1 cellular context compared by ENCODE assay signal in the genomic region with DNA sequence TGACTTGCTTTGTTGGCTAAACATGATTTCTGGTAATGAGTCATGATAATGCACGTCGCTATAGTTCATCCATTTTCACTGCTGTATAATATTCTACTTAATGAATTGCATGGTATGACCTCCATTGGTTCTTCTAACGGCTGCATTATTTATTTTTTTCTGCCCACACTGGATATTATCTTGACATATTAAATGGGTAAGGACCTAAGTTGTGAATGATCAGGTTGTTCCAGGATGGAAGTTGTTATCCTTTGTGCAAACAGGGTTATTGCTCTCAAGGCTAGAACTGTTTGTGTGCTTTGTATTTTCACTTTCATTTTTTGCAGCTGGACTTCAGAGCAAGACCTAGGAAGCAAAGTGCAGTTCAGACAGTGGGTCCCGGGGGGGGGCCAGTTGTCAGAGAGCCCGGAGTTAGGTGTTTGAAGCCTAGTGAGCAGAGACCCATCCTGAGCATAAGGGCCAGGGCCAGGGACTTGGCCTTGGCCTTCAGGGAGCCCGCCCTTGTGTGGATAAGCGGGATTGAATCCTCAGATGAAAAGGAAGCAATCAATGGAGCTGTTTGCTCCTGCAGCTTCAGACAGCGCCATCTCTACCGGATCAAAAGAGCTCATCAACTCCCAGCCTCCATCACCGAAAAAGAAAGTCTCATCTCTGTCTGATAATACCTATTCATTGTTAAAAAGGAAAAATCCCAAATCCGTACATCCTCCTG.
TF ChIP-seq lines count a peak whose summit lies in the region.

No MANE protein-coding gene starts in this region.

TF ChIP-seq in HepG2, 621 proteins besides CTCF, POLR2A, EP300 and RAD21 (continued from another document and continues in another):
- TF ChIP-seq ZSCAN30 (CRISPR knock-in tag; IDR thresholded peaks at IDR 0.05), result peak; percentile 83; the same call in 1 of the 2 replicates
- TF ChIP-seq HES4 (CRISPR knock-in tag; IDR thresholded peaks at IDR 0.05; ENCODE audit: borderline replicate concordance), result no peak
- TF ChIP-seq ZNF383 (CRISPR knock-in tag; IDR thresholded peaks at IDR 0.05; ENCODE audit: borderline replicate concordance), result no peak
- TF ChIP-seq ZNF772 (CRISPR knock-in tag; IDR thresholded peaks at IDR 0.05), result peak; percentile 95
- TF ChIP-seq, protein P1, sequence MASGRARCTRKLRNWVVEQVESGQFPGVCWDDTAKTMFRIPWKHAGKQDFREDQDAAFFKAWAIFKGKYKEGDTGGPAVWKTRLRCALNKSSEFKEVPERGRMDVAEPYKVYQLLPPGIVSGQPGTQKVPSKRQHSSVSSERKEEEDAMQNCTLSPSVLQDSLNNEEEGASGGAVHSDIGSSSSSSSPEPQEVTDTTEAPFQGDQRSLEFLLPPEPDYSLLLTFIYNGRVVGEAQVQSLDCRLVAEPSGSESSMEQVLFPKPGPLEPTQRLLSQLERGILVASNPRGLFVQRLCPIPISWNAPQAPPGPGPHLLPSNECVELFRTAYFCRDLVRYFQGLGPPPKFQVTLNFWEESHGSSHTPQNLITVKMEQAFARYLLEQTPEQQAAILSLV (CRISPR knock-in tag; IDR thresholded peaks at IDR 0.05; ENCODE audit: borderline replicate concordance), result peak; percentile 57; the same call in 1 of the 2 replicates
- no peak for TF ChIP-seq GPN1 (CRISPR knock-in tag; IDR thresholded peaks at IDR 0.05; ENCODE audit: borderline replicate concordance)
- TF ChIP-seq, protein P2, sequence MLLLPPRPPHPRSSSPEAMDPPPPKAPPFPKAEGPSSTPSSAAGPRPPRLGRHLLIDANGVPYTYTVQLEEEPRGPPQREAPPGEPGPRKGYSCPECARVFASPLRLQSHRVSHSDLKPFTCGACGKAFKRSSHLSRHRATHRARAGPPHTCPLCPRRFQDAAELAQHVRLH (CRISPR knock-in tag; IDR thresholded peaks at IDR 0.05; ENCODE audit: borderline replicate concordance, low read depth), result peak; percentile 46; the same call in 1 of the 2 replicates
- TF ChIP-seq MAFF (IDR thresholded peaks at IDR 0.05; ENCODE audit: low read depth, low read length), result peak; percentile 51
- no peak; the same call in 1 of the 2 replicates for TF ChIP-seq KDM5A (IDR thresholded peaks at IDR 0.05; ENCODE audit: borderline replicate concordance, low read length)
- TF ChIP-seq ZNF891 (CRISPR knock-in tag; IDR thresholded peaks at IDR 0.05), result no peak
- TF ChIP-seq, protein P3, sequence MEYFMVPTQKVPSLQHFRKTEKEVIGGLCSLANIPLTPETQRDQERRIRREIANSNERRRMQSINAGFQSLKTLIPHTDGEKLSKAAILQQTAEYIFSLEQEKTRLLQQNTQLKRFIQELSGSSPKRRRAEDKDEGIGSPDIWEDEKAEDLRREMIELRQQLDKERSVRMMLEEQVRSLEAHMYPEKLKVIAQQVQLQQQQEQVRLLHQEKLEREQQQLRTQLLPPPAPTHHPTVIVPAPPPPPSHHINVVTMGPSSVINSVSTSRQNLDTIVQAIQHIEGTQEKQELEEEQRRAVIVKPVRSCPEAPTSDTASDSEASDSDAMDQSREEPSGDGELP (IDR thresholded peaks at IDR 0.05; ENCODE audit: borderline replicate concordance, low read depth), result peak; percentile 96
- TF ChIP-seq, protein P4, sequence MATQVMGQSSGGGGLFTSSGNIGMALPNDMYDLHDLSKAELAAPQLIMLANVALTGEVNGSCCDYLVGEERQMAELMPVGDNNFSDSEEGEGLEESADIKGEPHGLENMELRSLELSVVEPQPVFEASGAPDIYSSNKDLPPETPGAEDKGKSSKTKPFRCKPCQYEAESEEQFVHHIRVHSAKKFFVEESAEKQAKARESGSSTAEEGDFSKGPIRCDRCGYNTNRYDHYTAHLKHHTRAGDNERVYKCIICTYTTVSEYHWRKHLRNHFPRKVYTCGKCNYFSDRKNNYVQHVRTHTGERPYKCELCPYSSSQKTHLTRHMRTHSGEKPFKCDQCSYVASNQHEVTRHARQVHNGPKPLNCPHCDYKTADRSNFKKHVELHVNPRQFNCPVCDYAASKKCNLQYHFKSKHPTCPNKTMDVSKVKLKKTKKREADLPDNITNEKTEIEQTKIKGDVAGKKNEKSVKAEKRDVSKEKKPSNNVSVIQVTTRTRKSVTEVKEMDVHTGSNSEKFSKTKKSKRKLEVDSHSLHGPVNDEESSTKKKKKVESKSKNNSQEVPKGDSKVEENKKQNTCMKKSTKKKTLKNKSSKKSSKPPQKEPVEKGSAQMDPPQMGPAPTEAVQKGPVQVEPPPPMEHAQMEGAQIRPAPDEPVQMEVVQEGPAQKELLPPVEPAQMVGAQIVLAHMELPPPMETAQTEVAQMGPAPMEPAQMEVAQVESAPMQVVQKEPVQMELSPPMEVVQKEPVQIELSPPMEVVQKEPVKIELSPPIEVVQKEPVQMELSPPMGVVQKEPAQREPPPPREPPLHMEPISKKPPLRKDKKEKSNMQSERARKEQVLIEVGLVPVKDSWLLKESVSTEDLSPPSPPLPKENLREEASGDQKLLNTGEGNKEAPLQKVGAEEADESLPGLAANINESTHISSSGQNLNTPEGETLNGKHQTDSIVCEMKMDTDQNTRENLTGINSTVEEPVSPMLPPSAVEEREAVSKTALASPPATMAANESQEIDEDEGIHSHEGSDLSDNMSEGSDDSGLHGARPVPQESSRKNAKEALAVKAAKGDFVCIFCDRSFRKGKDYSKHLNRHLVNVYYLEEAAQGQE (IDR thresholded peaks at IDR 0.05; ENCODE audit: borderline replicate concordance in 1 of 2, low read depth in 1 of 2, low read length in 2 of 2), result peak in 1 of 2 experiments; percentile 65; a peak in 1 of 4 replicates
- TF ChIP-seq, protein P5, sequence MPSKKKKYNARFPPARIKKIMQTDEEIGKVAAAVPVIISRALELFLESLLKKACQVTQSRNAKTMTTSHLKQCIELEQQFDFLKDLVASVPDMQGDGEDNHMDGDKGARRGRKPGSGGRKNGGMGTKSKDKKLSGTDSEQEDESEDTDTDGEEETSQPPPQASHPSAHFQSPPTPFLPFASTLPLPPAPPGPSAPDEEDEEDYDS (CRISPR knock-in tag; IDR thresholded peaks at IDR 0.05), result peak; percentile 57; the same call in 1 of the 2 replicates
- peak; percentile 62; the same call in 1 of the 2 replicates for TF ChIP-seq KDM5B (CRISPR knock-in tag; IDR thresholded peaks at IDR 0.05; ENCODE audit: borderline replicate concordance)
- no peak for TF ChIP-seq ZKSCAN1 (IDR thresholded peaks at IDR 0.05; ENCODE audit: low read length)
- no peak for TF ChIP-seq ZNF34 (CRISPR knock-in tag; IDR thresholded peaks at IDR 0.05; ENCODE audit: borderline replicate concordance)
- TF ChIP-seq, protein P6, sequence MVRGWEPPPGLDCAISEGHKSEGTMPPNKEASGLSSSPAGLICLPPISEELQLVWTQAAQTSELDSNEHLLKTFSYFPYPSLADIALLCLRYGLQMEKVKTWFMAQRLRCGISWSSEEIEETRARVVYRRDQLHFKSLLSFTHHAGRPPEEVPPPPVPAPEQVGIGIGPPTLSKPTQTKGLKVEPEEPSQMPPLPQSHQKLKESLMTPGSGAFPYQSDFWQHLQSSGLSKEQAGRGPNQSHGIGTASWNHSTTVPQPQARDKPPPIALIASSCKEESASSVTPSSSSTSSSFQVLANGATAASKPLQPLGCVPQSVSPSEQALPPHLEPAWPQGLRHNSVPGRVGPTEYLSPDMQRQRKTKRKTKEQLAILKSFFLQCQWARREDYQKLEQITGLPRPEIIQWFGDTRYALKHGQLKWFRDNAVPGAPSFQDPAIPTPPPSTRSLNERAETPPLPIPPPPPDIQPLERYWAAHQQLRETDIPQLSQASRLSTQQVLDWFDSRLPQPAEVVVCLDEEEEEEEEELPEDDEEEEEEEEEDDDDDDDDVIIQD (CRISPR knock-in tag; IDR thresholded peaks at IDR 0.05; ENCODE audit: low read depth), result peak; percentile 88
- TF ChIP-seq, protein P7, sequence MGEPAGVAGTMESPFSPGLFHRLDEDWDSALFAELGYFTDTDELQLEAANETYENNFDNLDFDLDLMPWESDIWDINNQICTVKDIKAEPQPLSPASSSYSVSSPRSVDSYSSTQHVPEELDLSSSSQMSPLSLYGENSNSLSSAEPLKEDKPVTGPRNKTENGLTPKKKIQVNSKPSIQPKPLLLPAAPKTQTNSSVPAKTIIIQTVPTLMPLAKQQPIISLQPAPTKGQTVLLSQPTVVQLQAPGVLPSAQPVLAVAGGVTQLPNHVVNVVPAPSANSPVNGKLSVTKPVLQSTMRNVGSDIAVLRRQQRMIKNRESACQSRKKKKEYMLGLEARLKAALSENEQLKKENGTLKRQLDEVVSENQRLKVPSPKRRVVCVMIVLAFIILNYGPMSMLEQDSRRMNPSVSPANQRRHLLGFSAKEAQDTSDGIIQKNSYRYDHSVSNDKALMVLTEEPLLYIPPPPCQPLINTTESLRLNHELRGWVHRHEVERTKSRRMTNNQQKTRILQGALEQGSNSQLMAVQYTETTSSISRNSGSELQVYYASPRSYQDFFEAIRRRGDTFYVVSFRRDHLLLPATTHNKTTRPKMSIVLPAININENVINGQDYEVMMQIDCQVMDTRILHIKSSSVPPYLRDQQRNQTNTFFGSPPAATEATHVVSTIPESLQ (CRISPR knock-in tag; conservative IDR thresholded peaks at IDR 0.05), result no peak
- no peak for TF ChIP-seq ZFP37 (CRISPR knock-in tag; IDR thresholded peaks at IDR 0.05; ENCODE audit: borderline replicate concordance)
- no peak for TF ChIP-seq ZSCAN22 (CRISPR knock-in tag; IDR thresholded peaks at IDR 0.05)
- TF ChIP-seq FOXA1 (IDR thresholded peaks at IDR 0.05), result peak; percentile 77
- peak; percentile 86 for TF ChIP-seq FOXA1 (CRISPR knock-in tag; IDR thresholded peaks at IDR 0.05)
- TF ChIP-seq RBAK (CRISPR knock-in tag; IDR thresholded peaks at IDR 0.05), result no peak
- TF ChIP-seq ZNF33B (CRISPR knock-in tag; IDR thresholded peaks at IDR 0.05), result peak; percentile 48; the same call in 1 of the 2 replicates
- TF ChIP-seq ZNF501 (CRISPR knock-in tag; IDR thresholded peaks at IDR 0.05), result peak; percentile 96
- peak; percentile 93 for TF ChIP-seq ZBTB20 (CRISPR knock-in tag; IDR thresholded peaks at IDR 0.05; ENCODE audit: borderline replicate concordance, low read depth)
- TF ChIP-seq, protein P8, sequence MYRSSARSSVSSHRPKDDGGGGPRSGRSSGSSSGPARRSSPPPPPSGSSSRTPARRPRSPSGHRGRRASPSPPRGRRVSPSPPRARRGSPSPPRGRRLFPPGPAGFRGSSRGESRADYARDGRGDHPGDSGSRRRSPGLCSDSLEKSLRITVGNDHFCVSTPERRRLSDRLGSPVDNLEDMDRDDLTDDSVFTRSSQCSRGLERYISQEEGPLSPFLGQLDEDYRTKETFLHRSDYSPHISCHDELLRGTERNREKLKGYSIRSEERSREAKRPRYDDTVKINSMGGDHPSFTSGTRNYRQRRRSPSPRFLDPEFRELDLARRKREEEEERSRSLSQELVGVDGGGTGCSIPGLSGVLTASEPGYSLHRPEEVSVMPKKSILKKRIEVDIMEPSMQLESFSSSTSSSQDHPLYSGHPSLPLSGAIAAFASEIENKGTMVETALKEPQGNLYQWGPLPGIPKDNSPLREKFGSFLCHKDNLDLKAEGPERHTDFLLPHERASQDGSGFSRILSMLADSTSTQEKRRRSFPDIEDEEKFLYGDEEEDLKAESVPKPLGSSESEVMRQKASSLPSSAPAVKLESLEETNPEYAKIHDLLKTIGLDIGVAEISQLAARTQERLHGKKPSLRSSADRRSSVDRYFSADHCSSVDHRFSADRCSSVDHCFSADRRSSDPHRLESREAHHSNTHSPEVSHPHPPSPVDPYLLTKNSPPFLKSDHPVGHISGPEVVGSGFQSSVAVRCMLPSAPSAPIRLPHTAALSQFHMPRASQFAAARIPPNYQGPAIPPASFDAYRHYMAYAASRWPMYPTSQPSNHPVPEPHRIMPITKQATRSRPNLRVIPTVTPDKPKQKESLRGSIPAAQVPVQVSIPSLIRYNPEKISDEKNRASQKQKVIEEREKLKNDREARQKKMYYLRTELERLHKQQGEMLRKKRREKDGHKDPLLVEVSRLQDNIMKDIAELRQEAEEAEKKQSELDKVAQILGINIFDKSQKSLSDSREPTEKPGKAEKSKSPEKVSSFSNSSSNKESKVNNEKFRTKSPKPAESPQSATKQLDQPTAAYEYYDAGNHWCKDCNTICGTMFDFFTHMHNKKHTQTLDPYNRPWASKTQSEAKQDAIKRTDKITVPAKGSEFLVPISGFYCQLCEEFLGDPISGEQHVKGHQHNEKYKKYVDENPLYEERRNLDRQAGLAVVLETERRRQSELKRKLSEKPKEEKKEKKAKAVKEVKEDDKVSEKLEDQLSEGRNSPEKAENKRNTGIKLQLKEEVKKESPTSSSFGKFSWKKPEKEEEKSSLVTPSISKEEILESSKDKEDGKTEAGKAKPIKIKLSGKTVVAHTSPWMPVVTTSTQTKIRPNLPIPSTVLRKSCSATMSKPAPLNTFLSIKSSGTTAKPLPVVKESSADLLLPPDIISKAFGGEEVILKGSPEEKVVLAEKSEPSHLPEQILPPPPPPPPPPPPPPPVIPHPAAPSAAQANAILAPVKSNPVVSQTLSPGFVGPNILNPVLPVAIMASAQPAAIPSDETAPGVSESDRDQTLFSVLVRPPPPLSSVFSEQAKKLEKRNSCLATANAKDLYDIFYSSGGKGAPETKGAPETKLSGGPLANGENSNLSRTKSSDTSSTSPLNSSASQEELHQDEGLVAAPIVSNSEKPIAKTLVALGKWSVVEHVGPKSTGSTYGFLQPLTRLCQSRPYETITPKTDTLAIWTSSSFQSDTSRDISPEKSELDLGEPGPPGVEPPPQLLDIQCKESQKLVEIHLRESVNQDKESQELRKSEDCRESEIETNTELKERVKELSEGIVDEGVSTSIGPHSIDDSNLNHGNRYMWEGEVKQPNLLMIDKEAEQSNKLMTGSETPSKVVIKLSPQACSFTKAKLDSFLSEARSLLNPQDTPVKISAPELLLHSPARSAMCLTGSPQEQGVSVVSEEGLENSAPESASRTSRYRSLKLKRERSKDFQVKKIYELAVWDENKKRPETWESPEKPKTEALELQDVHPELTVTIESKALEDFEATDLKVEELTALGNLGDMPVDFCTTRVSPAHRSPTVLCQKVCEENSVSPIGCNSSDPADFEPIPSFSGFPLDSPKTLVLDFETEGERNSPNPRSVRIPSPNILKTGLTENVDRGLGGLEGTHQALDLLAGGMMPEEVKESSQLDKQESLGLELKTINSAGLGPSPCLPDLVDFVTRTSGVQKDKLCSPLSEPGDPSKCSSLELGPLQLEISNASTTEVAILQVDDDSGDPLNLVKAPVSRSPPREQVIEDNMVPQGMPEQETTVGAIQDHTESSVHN (CRISPR knock-in tag; IDR thresholded peaks at IDR 0.05), result no peak
- no peak for TF ChIP-seq MZF1 (CRISPR knock-in tag; IDR thresholded peaks at IDR 0.05; ENCODE audit: borderline replicate concordance)
- no peak for TF ChIP-seq NFIB (CRISPR knock-in tag; IDR thresholded peaks at IDR 0.05; ENCODE audit: borderline replicate concordance)
- TF ChIP-seq, protein P9, sequence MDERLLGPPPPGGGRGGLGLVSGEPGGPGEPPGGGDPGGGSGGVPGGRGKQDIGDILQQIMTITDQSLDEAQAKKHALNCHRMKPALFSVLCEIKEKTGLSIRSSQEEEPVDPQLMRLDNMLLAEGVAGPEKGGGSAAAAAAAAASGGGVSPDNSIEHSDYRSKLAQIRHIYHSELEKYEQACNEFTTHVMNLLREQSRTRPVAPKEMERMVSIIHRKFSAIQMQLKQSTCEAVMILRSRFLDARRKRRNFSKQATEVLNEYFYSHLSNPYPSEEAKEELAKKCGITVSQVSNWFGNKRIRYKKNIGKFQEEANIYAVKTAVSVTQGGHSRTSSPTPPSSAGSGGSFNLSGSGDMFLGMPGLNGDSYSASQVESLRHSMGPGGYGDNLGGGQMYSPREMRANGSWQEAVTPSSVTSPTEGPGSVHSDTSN (CRISPR knock-in tag; IDR thresholded peaks at IDR 0.05), result no peak
- peak; percentile 62; the same call in 1 of the 2 replicates for TF ChIP-seq ARHGAP35 (CRISPR knock-in tag; IDR thresholded peaks at IDR 0.05; ENCODE audit: borderline replicate concordance)
